In the genomic region with DNA sequence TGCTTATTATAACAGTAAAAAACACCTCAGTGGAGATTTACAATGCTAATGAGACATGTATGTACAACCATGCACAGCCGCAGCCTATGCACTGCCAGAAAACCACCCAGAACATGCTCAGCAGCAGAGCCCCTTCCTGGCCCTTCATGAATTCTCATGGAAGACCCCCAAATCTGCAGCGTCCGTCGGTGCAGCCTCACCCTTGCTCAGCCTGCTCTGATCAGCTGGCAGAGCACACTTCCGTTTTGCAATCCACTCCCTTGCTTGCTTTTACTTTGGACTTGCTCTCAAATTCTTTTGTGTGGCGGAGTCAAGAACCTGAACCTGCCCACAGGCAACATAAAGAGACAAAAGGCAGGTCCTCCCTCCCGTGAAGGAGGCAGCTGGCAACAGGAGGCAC, we compare ENCODE assay signal across 19 cellular contexts.
DNase-seq lines count a peak whose midpoint lies in the region; ATAC-seq, FAIRE-seq and TF ChIP-seq lines count a peak whose summit lies in the region.
"Had no signal": no experiment of that assay in that cellular context is flagged by ENCODE, and none has a peak within 500 bp of the region (broad histone marks: within the 10 kb centered on the region; RNA-seq: fewer than 3 reads in every experiment).

No MANE protein-coding gene starts in this region.

- peaks cover 0 to 5% (median 0%) of the 10 kb centered on the region in 4 donors for H3K4me1 Mint-ChIP-seq in naive thymus-derived CD8-positive, alpha-beta T cell
- H3K4me1 Mint-ChIP-seq: B cell had no signal

- H3K36me3 Mint-ChIP-seq in naive thymus-derived CD8-positive, alpha-beta T cell: no peaks in the 10 kb centered on the region

- H3K4me3 ChIP-seq in HepG2 (replicated peaks in 1 of 3; ENCODE audit: insufficient read depth in 1 of 3, low read depth in 2 of 3, low read length in 3 of 3): no peak overlapping the region
- no peak overlapping the region for H3K4me3 ChIP-seq in right lobe of liver
- no peak overlapping the region for H3K4me3 ChIP-seq in RWPE2 (ENCODE audit: severe bottlenecking)

- WGBS in HepG2 (ENCODE audit: low lambda C conversion rate): 17% methylated on average over 7 of the region's 7 CpGs
- 22% methylated on average over 5 of the region's 7 CpGs for WGBS in right lobe of liver (ENCODE audit: insufficient coverage, low coverage, low lambda C conversion rate, missing lambda C conversion rate)

- POLR2A ChIA-PET in HepG2 (lab: Yijun Ruan, JAX): no interaction called here
- POLR2A ChIA-PET in naive thymus-derived CD8-positive, alpha-beta T cell (lab: Charles Lee): no interaction called here

- H3K36me3 ChIP-seq in HepG2 (replicated peaks in 1 of 2; ENCODE audit: control insufficient read depth in 1 of 2, insufficient read depth in 2 of 2, low read length in 2 of 2) (no peaks in the 10 kb centered on the region), right lobe of liver (no peaks in the 10 kb centered on the region), RWPE2 (ENCODE audit: low read depth) (no peaks in the 10 kb centered on the region)

- H3K9me3 ChIP-seq in HepG2 (ENCODE audit: low read length) (no peaks in the 10 kb centered on the region), right lobe of liver (no peaks in the 10 kb centered on the region), RWPE2 (ENCODE audit: severe bottlenecking) (no peaks in the 10 kb centered on the region)

- TF ChIP-seq CTCF in HepG2 (CRISPR knock-in tag; IDR thresholded peaks at IDR 0.05) (no peak), right lobe of liver (IDR thresholded peaks at IDR 0.05) (no peak), RWPE2 (IDR thresholded peaks at IDR 0.05; ENCODE audit: poor library complexity, severe bottlenecking) (no peak)

- intact Hi-C loops in HepG2 (cut with micrococcal nuclease; ENCODE audit: unreplicated experiment): no loop called here
- intact Hi-C loops in right lobe of liver (cut with DNase I): no loop called here
- intact Hi-C loops in posterior vena cava (cut with DNase I): no loop called here

- CTCF ChIA-PET in HepG2 (lab: Yijun Ruan, JAX; ENCODE audit: low intra/inter-chr PET ratio, low total read pairs): no interaction called here

- peak; percentile 46 for FAIRE-seq in HepG2 (lab: Jason Lieb, UNC)
- FAIRE-seq: A204.1, GM19239, H54 had no signal

- DNase-seq in HepG2 (ENCODE audit: low spot score) (no peak), right lobe of liver (no peak), NCI-H345 treated with DMSO at 0.1 percent for 48 hours (lab: John Stamatoyannopoulos, UW; ENCODE audit: unreplicated experiment) (peak; percentile 63), RWPE2 (ENCODE audit: low spot score) (no peak), posterior vena cava (ENCODE audit: low spot score) (peak; percentile 57), NCI-H82 (lab: John Stamatoyannopoulos, UW) (no peak)
- DNase-seq in naive thymus-derived CD8-positive, alpha-beta T cell: no peak
- DNase-seq: C1 segment of cervical spinal cord; CD4-positive, alpha-beta T cell; DMS79 treated with DMSO at 0.1 percent for 48 hours; EL; GDM1; IMR-90 had no signal

- H3K9me3 Mint-ChIP-seq in naive thymus-derived CD8-positive, alpha-beta T cell: no peaks in the 10 kb centered on the region
- H3K9me3 Mint-ChIP-seq: CD4-positive, alpha-beta T cell had no signal

- in situ Hi-C loops in HepG2 (cut with HindIII; ENCODE audit: extremely low pct_ligation_motif_present, low pct_unique_long_range_greater_than_20kb): no loop called here

- TF ChIP-seq POLR2A in HepG2 (IDR thresholded peaks at IDR 0.05; ENCODE audit: insufficient read depth in 1 of 2, low read depth in 2 of 2, low read length in 2 of 2): no peak
- TF ChIP-seq POLR2A in right lobe of liver (IDR thresholded peaks at IDR 0.05): no peak

- TF ChIP-seq EP300 in HepG2 (IDR thresholded peaks at IDR 0.05; ENCODE audit: low read depth in 2 of 2, low read length in 2 of 2): no peak
- TF ChIP-seq EP300 in HepG2 (CRISPR knock-in tag; IDR thresholded peaks at IDR 0.05; ENCODE audit: borderline replicate concordance): no peak

- ATAC-seq in HepG2 (peak; percentile 39; the same call in 2 of the 3 replicates), right lobe of liver (no peak), RWPE2 (ENCODE audit: low read depth) (peak; percentile 26; the same call in 1 of the 3 replicates), HG03280 (IDR thresholded peaks at IDR 0.05; ENCODE audit: unreplicated experiment) (no peak)
- ATAC-seq in naive thymus-derived CD8-positive, alpha-beta T cell: no peak
- ATAC-seq: HCT116 had no signal

- no peak overlapping the region for H3K9ac ChIP-seq in HepG2 (ENCODE audit: insufficient read depth, low read depth, low read length)

- no peak overlapping the region for H3K27ac Mint-ChIP-seq in naive thymus-derived CD8-positive, alpha-beta T cell
- H3K27ac Mint-ChIP-seq: B cell; CD4-positive, alpha-beta T cell had no signal

- TF ChIP-seq RAD21 in HepG2 (CRISPR knock-in tag; IDR thresholded peaks at IDR 0.05): no peak

- H4K20me1 ChIP-seq in HepG2 (ENCODE audit: insufficient read depth, low read length): no peaks in the 10 kb centered on the region

- H3K79me2 ChIP-seq in HepG2 (ENCODE audit: insufficient read depth, low read length): no peaks in the 10 kb centered on the region

- H3K27me3 ChIP-seq in HepG2 (ENCODE audit: control insufficient read depth in 1 of 2, insufficient read depth in 2 of 2, low read length in 2 of 2) (no peaks in the 10 kb centered on the region; a peak in 1 of 5 replicates), right lobe of liver (no peaks in the 10 kb centered on the region), RWPE2 (ENCODE audit: insufficient read depth, poor library complexity, severe bottlenecking) (no peaks in the 10 kb centered on the region)

- no peak overlapping the region for H3K27ac ChIP-seq in HepG2 (ENCODE audit: extremely low read length, insufficient read depth, low read length)
- H3K27ac ChIP-seq in right lobe of liver: no peak overlapping the region
- H3K27ac ChIP-seq in RWPE2 (ENCODE audit: poor library complexity, severe bottlenecking): no peak overlapping the region

- no TSS peak for BruUV-seq in HepG2 (replicated peaks; lab: Mats Ljungman, UMichigan)

- H3K4me1 ChIP-seq in HepG2 (ENCODE audit: insufficient read depth, low read length) (peaks cover 17% of the 10 kb centered on the region; the same call in 1 of the 2 replicates), right lobe of liver (no peaks in the 10 kb centered on the region), RWPE2 (ENCODE audit: insufficient read depth, poor library complexity, severe bottlenecking) (peaks cover 1% of the 10 kb centered on the region)

- no peak overlapping the region for H3K4me2 ChIP-seq in HepG2 (ENCODE audit: low read depth, low read length)

- no peak overlapping the region for H2AFZ ChIP-seq in HepG2 (ENCODE audit: low read length)

- peaks cover 4 to 41% (median 18%) of the 10 kb centered on the region in 5 donors for H3K27me3 Mint-ChIP-seq in naive thymus-derived CD8-positive, alpha-beta T cell

- no peak overlapping the region for H3K4me3 Mint-ChIP-seq in naive thymus-derived CD8-positive, alpha-beta T cell
- H3K4me3 Mint-ChIP-seq: B cell; CD4-positive, alpha-beta T cell had no signal

TF ChIP-seq in HepG2, 621 proteins besides CTCF, POLR2A, EP300 and RAD21 (continues in another document):
- TF ChIP-seq CEBPB (IDR thresholded peaks at IDR 0.05; ENCODE audit: borderline replicate concordance, low read depth, low read length) (0 out of 2 replicates have a peak, but pooled peaks have one; percentile 11), CREM (IDR thresholded peaks at IDR 0.05) (no peak), CREM (CRISPR knock-in tag; IDR thresholded peaks at IDR 0.05) (no peak), ZFAT (CRISPR knock-in tag; conservative IDR thresholded peaks at IDR 0.05) (no peak), ZNF546 (CRISPR knock-in tag; conservative IDR thresholded peaks at IDR 0.05) (no peak), FOXM1 (CRISPR knock-in tag; IDR thresholded peaks at IDR 0.05) (no peak), ZNF737 (CRISPR knock-in tag; IDR thresholded peaks at IDR 0.05; ENCODE audit: borderline replicate concordance) (no peak), GABPB1 (CRISPR knock-in tag; IDR thresholded peaks at IDR 0.05) (peak; percentile 34; the same call in 1 of the 2 replicates), ZNF10 (CRISPR knock-in tag; IDR thresholded peaks at IDR 0.05; ENCODE audit: borderline replicate concordance, low read depth) (no peak), PRPF4 (IDR thresholded peaks at IDR 0.05; ENCODE audit: low read depth, low read length, poor library complexity, severe bottlenecking) (no peak), ZNF768 (CRISPR knock-in tag; IDR thresholded peaks at IDR 0.05) (no peak), ZNF891 (CRISPR knock-in tag; IDR thresholded peaks at IDR 0.05) (no peak)
- TF ChIP-seq, protein P1, sequence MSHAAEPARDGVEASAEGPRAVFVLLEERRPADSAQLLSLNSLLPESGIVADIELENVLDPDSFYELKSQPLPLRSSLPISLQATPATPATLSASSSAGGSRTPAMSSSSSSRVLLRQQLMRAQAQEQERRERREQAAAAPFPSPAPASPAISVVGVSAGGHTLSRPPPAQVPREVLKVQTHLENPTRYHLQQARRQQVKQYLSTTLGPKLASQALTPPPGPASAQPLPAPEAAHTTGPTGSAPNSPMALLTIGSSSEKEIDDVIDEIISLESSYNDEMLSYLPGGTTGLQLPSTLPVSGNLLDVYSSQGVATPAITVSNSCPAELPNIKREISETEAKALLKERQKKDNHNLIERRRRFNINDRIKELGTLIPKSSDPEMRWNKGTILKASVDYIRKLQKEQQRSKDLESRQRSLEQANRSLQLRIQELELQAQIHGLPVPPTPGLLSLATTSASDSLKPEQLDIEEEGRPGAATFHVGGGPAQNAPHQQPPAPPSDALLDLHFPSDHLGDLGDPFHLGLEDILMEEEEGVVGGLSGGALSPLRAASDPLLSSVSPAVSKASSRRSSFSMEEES (CRISPR knock-in tag; IDR thresholded peaks at IDR 0.05): no peak
- TF ChIP-seq, protein P2, sequence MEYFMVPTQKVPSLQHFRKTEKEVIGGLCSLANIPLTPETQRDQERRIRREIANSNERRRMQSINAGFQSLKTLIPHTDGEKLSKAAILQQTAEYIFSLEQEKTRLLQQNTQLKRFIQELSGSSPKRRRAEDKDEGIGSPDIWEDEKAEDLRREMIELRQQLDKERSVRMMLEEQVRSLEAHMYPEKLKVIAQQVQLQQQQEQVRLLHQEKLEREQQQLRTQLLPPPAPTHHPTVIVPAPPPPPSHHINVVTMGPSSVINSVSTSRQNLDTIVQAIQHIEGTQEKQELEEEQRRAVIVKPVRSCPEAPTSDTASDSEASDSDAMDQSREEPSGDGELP (IDR thresholded peaks at IDR 0.05; ENCODE audit: borderline replicate concordance, low read depth): peak; percentile 73; the same call in 1 of the 2 replicates

Comparison
In these comparisons a context has a peak if more than half of its experiments do, and no peak if none do; other contexts are left out.
1. ATAC-seq: peak in HepG2 (single experiment) and RWPE2 (single experiment); none in right lobe of liver (0 of 4), naive thymus-derived CD8-positive, alpha-beta T cell (0 of 2) and HG03280 (single experiment).
2. DNase-seq: peak in NCI-H345 treated with DMSO at 0.1 percent for 48 hours (single experiment) and posterior vena cava (single experiment); none in HepG2 (single experiment), right lobe of liver (0 of 3), RWPE2 (single experiment), naive thymus-derived CD8-positive, alpha-beta T cell (0 of 10) and NCI-H82 (single experiment).